In the genomic region with DNA sequence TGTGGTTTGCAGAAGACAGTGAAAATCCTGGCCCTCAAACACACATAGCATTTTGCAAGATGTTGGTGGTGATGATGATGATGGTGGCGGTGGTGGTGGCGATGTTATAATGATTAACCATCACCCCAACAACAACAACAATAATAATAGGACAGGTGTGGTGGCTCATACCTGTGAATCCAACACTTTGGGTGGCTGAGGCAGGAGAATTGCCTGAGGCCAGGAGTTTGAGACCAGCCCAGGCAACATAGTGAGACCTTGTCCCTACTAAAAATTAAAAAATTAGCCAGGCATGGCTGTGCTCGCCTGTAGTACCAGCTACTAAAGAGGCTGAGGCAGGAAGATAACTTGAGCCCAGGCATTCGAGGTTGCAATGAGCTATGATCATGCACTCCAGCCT, we compare ENCODE assay signal across 21 cellular contexts. TPM values are rescaled to one million over a fixed set of nuclear protein-coding genes. Genes with fewer than 3 reads are reported as not detected.
A peak's percentile ranks its signal among the peaks of the same experiment; 100 is the strongest.
DNase-seq lines count a peak whose midpoint lies in the region; FAIRE-seq and TF ChIP-seq lines count a peak whose summit lies in the region.
"Had no signal": no experiment of that assay in that cellular context is flagged by ENCODE, and none has a peak within 500 bp of the region (broad histone marks: within the 10 kb centered on the region; RNA-seq: fewer than 3 reads in every experiment).

No MANE protein-coding gene starts in this region.

- no peak for TF ChIP-seq CTCF in HL-60 (IDR thresholded peaks at IDR 0.05; ENCODE audit: insufficient read depth, low read length)
- no peak for TF ChIP-seq CTCF in esophagus muscularis mucosa (IDR thresholded peaks at IDR 0.05)

- no peak for TF ChIP-seq EP300 in esophagus muscularis mucosa (IDR thresholded peaks at IDR 0.05)

- H3K27ac ChIP-seq in HL-60 (replicated peaks) (peak overlapping the region; percentile 69), esophagus muscularis mucosa (replicated peaks in 1 of 4) (no peak overlapping the region)
- H3K27ac ChIP-seq: BLaER1, C4-2B had no signal

- DNase-seq in HL-60 (ENCODE audit: low read depth in 1 of 2, low spot score in 1 of 2) = no peak
- no peak for DNase-seq in HTR-8/SVneo (ENCODE audit: insufficient read length, low spot score)
- DNase-seq in esophagus muscularis mucosa (ENCODE audit: extremely low spot score) = peak; percentile 53
- no peak for DNase-seq in NCI-H128 (lab: John Stamatoyannopoulos, UW; ENCODE audit: unreplicated experiment)
- DNase-seq in Ammon's horn (ENCODE audit: low spot score) = no peak
- no peak for DNase-seq in activated gamma-delta T cell treated with Interleukin-2 at 50 U/mL for 16 hours
- DNase-seq: Caco-2; CD4-positive, CD25-positive, alpha-beta regulatory T cell; CD8-positive, alpha-beta T cell; DMS153; DND-41; GOT3; HFFc6 had no signal

- H3K4me3 ChIP-seq in HL-60 (replicated peaks; ENCODE audit: insufficient read depth, low read length) (no peak overlapping the region), esophagus muscularis mucosa (no peak overlapping the region)
- H3K4me3 ChIP-seq: BLaER1, HAP-1 had no signal

- no peaks in the 10 kb centered on the region for H3K27me3 ChIP-seq in HL-60 (ENCODE audit: insufficient read depth, poor library complexity, severe bottlenecking)
- no peaks in the 10 kb centered on the region for H3K27me3 ChIP-seq in esophagus muscularis mucosa
- H3K27me3 ChIP-seq: BLaER1 had no signal

- no peaks in the 10 kb centered on the region for H3K9me3 ChIP-seq in esophagus muscularis mucosa
- H3K9me3 ChIP-seq: BLaER1, Caco-2, HAP-1 had no signal

- FAIRE-seq in HTR-8/SVneo (lab: Jason Lieb, UNC) = peak; percentile 36
- FAIRE-seq: G401.6, GM12892, H54 had no signal

- intact Hi-C loops in esophagus muscularis mucosa (cut with DNase I) = no loop called here

- TF ChIP-seq POLR2A in esophagus muscularis mucosa (IDR thresholded peaks at IDR 0.05; ENCODE audit: low read depth) = no peak

- H3K4me1 ChIP-seq in esophagus muscularis mucosa = peaks cover 0 to 7% (median 2%) of the 10 kb centered on the region in 4 donors
- H3K4me1 ChIP-seq: BLaER1 had no signal

- H3K36me3 ChIP-seq in esophagus muscularis mucosa = no peaks in the 10 kb centered on the region
- H3K36me3 ChIP-seq: BLaER1, HAP-1 had no signal

- 95% methylated on average over 4 of the region's 4 CpGs for WGBS in esophagus muscularis mucosa

RNA-seq across cellular contexts. Expression of a gene that starts 3.8 kb away (rescaled TPM):
- 10 to 100 TPM; 17.0 to 32.3 (median 28.7) TPM for total RNA-seq in esophagus muscularis mucosa
- total RNA-seq: A673; B cell; CD4-positive, CD25-positive, alpha-beta regulatory T cell; CD8-positive, alpha-beta T cell had no signal
